ENCODE assay signal across 23 cellular contexts in genomic region chr11:105227363-105227762, GRCh38.
DNase-seq lines count a peak whose midpoint lies in the region; ATAC-seq and TF ChIP-seq lines count a peak whose summit lies in the region.
"Had no signal": no experiment of that assay in that cellular context is flagged by ENCODE, and none has a peak within 500 bp of the region (broad histone marks: within the 10 kb centered on the region; RNA-seq: fewer than 3 reads in every experiment).

No MANE protein-coding gene starts in this region.

- H3K4me3 ChIP-seq in HCT116 (replicated peaks in 1 of 2; ENCODE audit: low read depth in 1 of 2, low read length in 2 of 2) (no peak overlapping the region), astrocyte of the spinal cord (ENCODE audit: low read depth, low read length) (no peak overlapping the region), neutrophil (ENCODE audit: low read depth in 1 of 2, low read length in 1 of 2) (no peak overlapping the region)
- H3K4me3 ChIP-seq: BLaER1, MG63, SJSA1 had no signal

- H3K9ac ChIP-seq in HCT116 (ENCODE audit: low read length): no peak overlapping the region
- H3K9ac ChIP-seq: BLaER1 had no signal

- TF ChIP-seq CTCF in HCT116 (IDR thresholded peaks at IDR 0.05 in 2 of 3, conservative IDR thresholded peaks at IDR 0.05 in 1 of 3; ENCODE audit: borderline replicate concordance in 1 of 3, insufficient read depth in 1 of 3, low read depth in 2 of 3, low read length in 2 of 3) (no peak), astrocyte of the spinal cord (IDR thresholded peaks at IDR 0.05; ENCODE audit: low read depth, low read length) (no peak), neutrophil (IDR thresholded peaks at IDR 0.05) (no peak)

- RAD21 ChIA-PET in HCT116 (lab: Charles Lee; ENCODE audit: low non-redundant PET in 1 of 2, low total read pairs in 2 of 2, uncharacterized antibody in 2 of 2, unreplicated experiment in 2 of 2): no interaction called here

- no peaks in the 10 kb centered on the region for H4K20me1 ChIP-seq in HCT116 (ENCODE audit: insufficient read depth)
- H4K20me1 ChIP-seq: BLaER1 had no signal

- H3K9me3 ChIP-seq in HCT116 (ENCODE audit: control insufficient read depth in 1 of 2, insufficient read depth in 1 of 2, low read depth in 1 of 2, low read length in 2 of 2): no peaks in the 10 kb centered on the region
- H3K9me3 ChIP-seq in neutrophil: no peaks in the 10 kb centered on the region
- H3K9me3 ChIP-seq: BLaER1, MG63, SJSA1 had no signal

- H3K4me1 ChIP-seq in HCT116 (ENCODE audit: control insufficient read depth in 1 of 2, insufficient read depth in 2 of 2, low read length in 2 of 2): peaks cover 0 to 19% of the 10 kb centered on the region in 2 experiments; a peak in 2 of 4 replicates
- H3K4me1 ChIP-seq in neutrophil (ENCODE audit: control insufficient read depth in 1 of 2, insufficient read depth in 1 of 2, low read depth in 1 of 2, low read length in 1 of 2): peaks cover 8 to 17% of the 10 kb centered on the region in 2 experiments
- H3K4me1 ChIP-seq: BLaER1, SJSA1 had no signal

- H3K4me2 ChIP-seq in HCT116 (ENCODE audit: low read length): 0 out of 2 replicates have a peak overlapping the region, but pooled peaks have one; percentile 20
- H3K4me2 ChIP-seq: BLaER1 had no signal

- CTCF ChIA-PET in HCT116 (lab: Charles Lee): no interaction called here

- intact Hi-C loops in HCT116 (cut with micrococcal nuclease): no loop called here

- H3K36me3 ChIP-seq in HCT116 (ENCODE audit: control insufficient read depth in 1 of 2, insufficient read depth in 2 of 2, low read length in 2 of 2): no peaks in the 10 kb centered on the region
- H3K36me3 ChIP-seq in neutrophil: no peaks in the 10 kb centered on the region
- H3K36me3 ChIP-seq: BLaER1, MG63, SJSA1 had no signal

- no peaks in the 10 kb centered on the region for H3K27me3 ChIP-seq in HCT116 (ENCODE audit: insufficient read depth, low read length)
- H3K27me3 ChIP-seq in neutrophil: no peaks in the 10 kb centered on the region
- H3K27me3 ChIP-seq: BLaER1, MG63, SJSA1 had no signal

- H3K27ac ChIP-seq in HCT116 (ENCODE audit: low read depth, low read length) (no peak overlapping the region), neutrophil (peak overlapping the region; percentile 20)
- H3K27ac ChIP-seq: BLaER1, HL-60, SJSA1 had no signal

- no peaks in the 10 kb centered on the region for H3K79me2 ChIP-seq in HCT116 (ENCODE audit: insufficient read depth, low read length)

- H2AFZ ChIP-seq in HCT116 (ENCODE audit: low read depth, low read length, poor library complexity, severe bottlenecking): no peak overlapping the region

- ATAC-seq in HCT116 (no peak), HG03378 (IDR thresholded peaks at IDR 0.05; ENCODE audit: unreplicated experiment) (no peak)

- no TSS peak for BruUV-seq in HCT116 (replicated peaks; lab: Mats Ljungman, UMichigan)

- TF ChIP-seq POLR2A in HCT116 (IDR thresholded peaks at IDR 0.05; ENCODE audit: borderline replicate concordance, extremely low read depth, insufficient read depth, insufficient read length): no peak

- in situ Hi-C loops in astrocyte of the spinal cord (cut with HindIII; ENCODE audit: low sequenced_read_pairs): no loop called here

- TF ChIP-seq RAD21 in HCT116 (IDR thresholded peaks at IDR 0.05; ENCODE audit: low read depth): no peak

- DNase-seq in HCT116 (ENCODE audit: low read depth, low spot score) (no peak), MV-4-11 (lab: John Stamatoyannopoulos, UW) (peak; percentile 16), astrocyte of the spinal cord (ENCODE audit: low read depth, low spot score) (peak; percentile 3), NCI-H748 treated with DMSO at 0.1 percent for 48 hours (lab: John Stamatoyannopoulos, UW) (no peak), NCI-H1694 treated with DMSO at 0.1 percent for 48 hours (lab: John Stamatoyannopoulos, UW) (no peak)
- DNase-seq: CD4-positive, alpha-beta T cell; HCEC 1CT; KG1; MG63; NCI-H187; NCI-H2171 treated with DMSO at 0.1 percent for 48 hours; NCI-H345; NCI-H510A treated with DMSO at 0.1 percent for 48 hours; NCI-H774; NK-92 treated with Interleukin-12 subunit alpha and Interleukin-12 subunit beta, amount 100 ng/mL, for 24 hours; Right ventricle myocardium superior; RPMI8226; T-helper 1 cell had no signal

- POLR2A ChIA-PET in HCT116 (lab: Charles Lee): no interaction called here

- no peaks in the 10 kb centered on the region; the same call in 1 of the 2 replicates for H3K9me2 ChIP-seq in HCT116 (ENCODE audit: insufficient read depth)

TF ChIP-seq in HCT116, 20 proteins besides CTCF, POLR2A, EP300 and RAD21:
- TF ChIP-seq REST (IDR thresholded peaks at IDR 0.05; ENCODE audit: low read depth): no peak
- TF ChIP-seq ELF1 (IDR thresholded peaks at IDR 0.05; ENCODE audit: borderline replicate concordance, low read depth): no peak
- TF ChIP-seq ATF3 (IDR thresholded peaks at IDR 0.05): no peak
- no peak for TF ChIP-seq SIN3A (IDR thresholded peaks at IDR 0.05; ENCODE audit: low read depth)
- TF ChIP-seq CBX3 (IDR thresholded peaks at IDR 0.05; ENCODE audit: low read depth): no peak
- TF ChIP-seq EGR1 (IDR thresholded peaks at IDR 0.05; ENCODE audit: low read depth): no peak
- no peak for TF ChIP-seq SP1 (IDR thresholded peaks at IDR 0.05; ENCODE audit: low read depth)
- no peak for TF ChIP-seq SRF (IDR thresholded peaks at IDR 0.05; ENCODE audit: low read depth)
- no peak for TF ChIP-seq ZNF274 (IDR thresholded peaks at IDR 0.05; ENCODE audit: low read depth, low read length)
- no peak for TF ChIP-seq FOSL1 (IDR thresholded peaks at IDR 0.05; ENCODE audit: low read depth)
- no peak for TF ChIP-seq EZH2phosphoT487 (IDR thresholded peaks at IDR 0.05; ENCODE audit: borderline replicate concordance)
- TF ChIP-seq JUND (IDR thresholded peaks at IDR 0.05): no peak
- no peak for TF ChIP-seq ZBTB33 (IDR thresholded peaks at IDR 0.05; ENCODE audit: extremely low read depth, insufficient replicate concordance, low read length)
- no peak for TF ChIP-seq MAX (IDR thresholded peaks at IDR 0.05)
- TF ChIP-seq ZFX (IDR thresholded peaks at IDR 0.05): no peak
- no peak for TF ChIP-seq CEBPB (IDR thresholded peaks at IDR 0.05; ENCODE audit: low read depth)
- TF ChIP-seq TCF7L2 (IDR thresholded peaks at IDR 0.05; ENCODE audit: borderline replicate concordance, extremely low read depth, insufficient read depth, insufficient read length): no peak
- TF ChIP-seq EZH2 (IDR thresholded peaks at IDR 0.05): no peak
TF ChIP-seq in HCT116: peak in this region for 0.

Comparison
In these comparisons a context has a peak if more than half of its experiments do, and no peak if none do; other contexts are left out.
1. DNase-seq: peak in MV-4-11 (single experiment) and astrocyte of the spinal cord (single experiment); none in HCT116 (single experiment), NCI-H748 treated with DMSO at 0.1 percent for 48 hours (single experiment) and NCI-H1694 treated with DMSO at 0.1 percent for 48 hours (single experiment).